In the genomic region with DNA sequence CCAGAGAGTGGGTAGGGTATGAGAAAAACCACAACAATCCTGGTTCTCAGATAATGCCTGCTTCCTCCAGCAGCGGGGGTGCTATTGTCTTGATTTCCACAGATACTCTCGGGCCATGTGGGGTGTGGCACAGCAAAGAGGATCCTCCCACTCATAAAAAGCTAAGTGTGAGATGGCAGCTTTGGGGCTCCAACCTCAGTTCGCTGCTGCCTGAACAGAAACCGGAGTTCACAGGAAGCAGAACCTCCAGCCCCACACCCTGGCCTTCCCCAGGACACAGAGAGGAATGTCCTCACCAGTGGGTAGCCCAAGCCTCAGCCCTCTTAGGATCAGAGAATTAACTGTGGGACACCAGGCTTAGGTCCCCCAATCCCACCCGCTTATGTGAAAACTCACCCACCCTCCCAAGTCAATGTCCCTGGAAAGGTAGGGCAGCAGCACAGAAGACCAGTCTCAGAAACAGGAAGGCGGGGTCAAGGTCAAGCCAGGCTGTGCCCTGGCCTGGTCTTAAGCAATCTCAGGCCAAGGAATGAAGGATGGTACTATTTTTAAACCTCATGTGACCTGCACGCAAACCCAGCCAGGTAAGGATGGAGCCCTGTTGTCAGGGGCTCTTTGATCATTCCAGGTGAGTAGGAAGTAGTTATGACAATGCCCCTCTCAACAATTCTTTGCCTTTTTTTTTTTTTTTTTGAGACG, we compare ENCODE assay signal across 2 cellular contexts.
TF ChIP-seq lines count a peak whose summit lies in the region.

No MANE protein-coding gene starts in this region.

TF ChIP-seq in liver, 16 proteins besides CTCF, POLR2A, EP300 and RAD21:
- TF ChIP-seq, protein P1, sequence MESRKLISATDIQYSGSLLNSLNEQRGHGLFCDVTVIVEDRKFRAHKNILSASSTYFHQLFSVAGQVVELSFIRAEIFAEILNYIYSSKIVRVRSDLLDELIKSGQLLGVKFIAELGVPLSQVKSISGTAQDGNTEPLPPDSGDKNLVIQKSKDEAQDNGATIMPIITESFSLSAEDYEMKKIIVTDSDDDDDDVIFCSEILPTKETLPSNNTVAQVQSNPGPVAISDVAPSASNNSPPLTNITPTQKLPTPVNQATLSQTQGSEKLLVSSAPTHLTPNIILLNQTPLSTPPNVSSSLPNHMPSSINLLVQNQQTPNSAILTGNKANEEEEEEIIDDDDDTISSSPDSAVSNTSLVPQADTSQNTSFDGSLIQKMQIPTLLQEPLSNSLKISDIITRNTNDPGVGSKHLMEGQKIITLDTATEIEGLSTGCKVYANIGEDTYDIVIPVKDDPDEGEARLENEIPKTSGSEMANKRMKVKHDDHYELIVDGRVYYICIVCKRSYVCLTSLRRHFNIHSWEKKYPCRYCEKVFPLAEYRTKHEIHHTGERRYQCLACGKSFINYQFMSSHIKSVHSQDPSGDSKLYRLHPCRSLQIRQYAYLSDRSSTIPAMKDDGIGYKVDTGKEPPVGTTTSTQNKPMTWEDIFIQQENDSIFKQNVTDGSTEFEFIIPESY (IDR thresholded peaks at IDR 0.05), result no peak
- TF ChIP-seq NR2F2 (IDR thresholded peaks at IDR 0.05), result peak; percentile 23
- TF ChIP-seq JUND (IDR thresholded peaks at IDR 0.05), result no peak
- TF ChIP-seq, protein P2, sequence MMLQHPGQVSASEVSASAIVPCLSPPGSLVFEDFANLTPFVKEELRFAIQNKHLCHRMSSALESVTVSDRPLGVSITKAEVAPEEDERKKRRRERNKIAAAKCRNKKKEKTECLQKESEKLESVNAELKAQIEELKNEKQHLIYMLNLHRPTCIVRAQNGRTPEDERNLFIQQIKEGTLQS (IDR thresholded peaks at IDR 0.05), result no peak
- TF ChIP-seq HNF4A (conservative IDR thresholded peaks at IDR 0.05), result no peak
- no peak for TF ChIP-seq FOXA2 (IDR thresholded peaks at IDR 0.05)
- no peak for TF ChIP-seq RXRA (IDR thresholded peaks at IDR 0.05)
TF ChIP-seq in liver: peak in this region for 1.

TF ChIP-seq in HepG2, 621 proteins besides CTCF, POLR2A, EP300 and RAD21:
- TF ChIP-seq, protein P3, sequence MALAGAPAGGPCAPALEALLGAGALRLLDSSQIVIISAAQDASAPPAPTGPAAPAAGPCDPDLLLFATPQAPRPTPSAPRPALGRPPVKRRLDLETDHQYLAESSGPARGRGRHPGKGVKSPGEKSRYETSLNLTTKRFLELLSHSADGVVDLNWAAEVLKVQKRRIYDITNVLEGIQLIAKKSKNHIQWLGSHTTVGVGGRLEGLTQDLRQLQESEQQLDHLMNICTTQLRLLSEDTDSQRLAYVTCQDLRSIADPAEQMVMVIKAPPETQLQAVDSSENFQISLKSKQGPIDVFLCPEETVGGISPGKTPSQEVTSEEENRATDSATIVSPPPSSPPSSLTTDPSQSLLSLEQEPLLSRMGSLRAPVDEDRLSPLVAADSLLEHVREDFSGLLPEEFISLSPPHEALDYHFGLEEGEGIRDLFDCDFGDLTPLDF (CRISPR knock-in tag; IDR thresholded peaks at IDR 0.05), result no peak
- TF ChIP-seq ZNF550 (CRISPR knock-in tag; IDR thresholded peaks at IDR 0.05; ENCODE audit: borderline replicate concordance) (no peak), NFYC (CRISPR knock-in tag; IDR thresholded peaks at IDR 0.05) (no peak)
- TF ChIP-seq, protein P4, sequence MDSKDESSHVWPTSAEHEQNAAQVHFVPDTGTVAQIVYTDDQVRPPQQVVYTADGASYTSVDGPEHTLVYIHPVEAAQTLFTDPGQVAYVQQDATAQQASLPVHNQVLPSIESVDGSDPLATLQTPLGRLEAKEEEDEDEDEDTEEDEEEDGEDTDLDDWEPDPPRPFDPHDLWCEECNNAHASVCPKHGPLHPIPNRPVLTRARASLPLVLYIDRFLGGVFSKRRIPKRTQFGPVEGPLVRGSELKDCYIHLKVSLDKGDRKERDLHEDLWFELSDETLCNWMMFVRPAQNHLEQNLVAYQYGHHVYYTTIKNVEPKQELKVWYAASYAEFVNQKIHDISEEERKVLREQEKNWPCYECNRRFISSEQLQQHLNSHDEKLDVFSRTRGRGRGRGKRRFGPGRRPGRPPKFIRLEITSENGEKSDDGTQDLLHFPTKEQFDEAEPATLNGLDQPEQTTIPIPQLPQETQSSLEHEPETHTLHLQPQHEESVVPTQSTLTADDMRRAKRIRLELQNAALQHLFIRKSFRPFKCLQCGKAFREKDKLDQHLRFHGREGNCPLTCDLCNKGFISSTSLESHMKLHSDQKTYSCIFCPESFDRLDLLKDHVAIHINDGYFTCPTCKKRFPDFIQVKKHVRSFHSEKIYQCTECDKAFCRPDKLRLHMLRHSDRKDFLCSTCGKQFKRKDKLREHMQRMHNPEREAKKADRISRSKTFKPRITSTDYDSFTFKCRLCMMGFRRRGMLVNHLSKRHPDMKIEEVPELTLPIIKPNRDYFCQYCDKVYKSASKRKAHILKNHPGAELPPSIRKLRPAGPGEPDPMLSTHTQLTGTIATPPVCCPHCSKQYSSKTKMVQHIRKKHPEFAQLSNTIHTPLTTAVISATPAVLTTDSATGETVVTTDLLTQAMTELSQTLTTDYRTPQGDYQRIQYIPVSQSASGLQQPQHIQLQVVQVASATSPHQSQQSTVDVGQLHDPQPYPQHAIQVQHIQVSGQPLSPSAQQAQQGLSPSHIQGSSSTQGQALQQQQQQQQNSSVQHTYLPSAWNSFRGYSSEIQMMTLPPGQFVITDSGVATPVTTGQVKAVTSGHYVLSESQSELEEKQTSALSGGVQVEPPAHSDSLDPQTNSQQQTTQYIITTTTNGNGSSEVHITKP (CRISPR knock-in tag; IDR thresholded peaks at IDR 0.05; ENCODE audit: low read depth), result no peak
